23 cellular contexts compared by ENCODE assay signal in genomic region chr7:48471206-48471605, GRCh38.
"Had no signal": no experiment of that assay in that cellular context is flagged by ENCODE, and none has a peak within 500 bp of the region (broad histone marks: within the 10 kb centered on the region; RNA-seq: fewer than 3 reads in every experiment).

No MANE protein-coding gene starts in this region.

- H3K36me3 ChIP-seq: pancreas, stomach, tibial artery, upper lobe of right lung had no signal

- H3K4me2 ChIP-seq: smooth muscle cell had no signal

- H3K9me3 ChIP-seq: pancreas, psoas muscle, tibial artery, upper lobe of right lung had no signal

- H3K27ac ChIP-seq: coronary artery, dorsolateral prefrontal cortex, pancreas, psoas muscle, stomach, tibial artery, upper lobe of right lung, VCaP had no signal

- H3K27me3 ChIP-seq: pancreas, stomach, tibial artery, upper lobe of right lung had no signal

- H3K4me1 ChIP-seq: pancreas, psoas muscle, stomach, tibial artery, upper lobe of right lung had no signal

- H3K4me3 ChIP-seq: coronary artery, dorsolateral prefrontal cortex, pancreas, psoas muscle, smooth muscle cell, stomach, tibial artery, upper lobe of right lung had no signal

- DNase-seq: activated CD4-positive, alpha-beta T cell treated with anti-CD3 and anti-CD28 coated beads for 48 hours; activated CD4-positive, alpha-beta T cell treated with anti-CD3 and anti-CD28 coated beads, Interleukin-2, amount 50 U/mL, for 48 hours; activated CD8-positive, alpha-beta memory T cell treated with anti-CD3 and anti-CD28 coated beads for 24 hours; activated effector memory CD4-positive, alpha-beta T cell treated with Interleukin-2 at 50 U/mL for 16 hours; activated naive CD4-positive, alpha-beta T cell treated with Interleukin-2 at 50 U/mL for 16 hours; anterior cingulate cortex; dorsolateral prefrontal cortex; effector memory CD4-positive, alpha-beta T cell; glutamatergic neuron; left ventricle myocardium superior; nephron progenitor cell; nucleus accumbens; pancreas; psoas muscle; stimulated activated CD4-positive, alpha-beta T cell treated with anti-CD3 and anti-CD28 coated beads, Interleukin-1b, Interleukin-23, amount 100 ng/mL, for 48 hours; stimulated activated CD4-positive, alpha-beta T cell treated with anti-CD3 and anti-CD28 coated beads, Interleukin-4, amount 100 ng/mL, for 4 hours; stimulated activated CD8-positive, alpha-beta memory T cell treated with anti-CD3 and anti-CD28 coated beads, Interleukin-4, amount 100 ng/mL, for 48 hours; stomach; tibial artery; upper lobe of right lung had no signal
